In the genomic region with DNA sequence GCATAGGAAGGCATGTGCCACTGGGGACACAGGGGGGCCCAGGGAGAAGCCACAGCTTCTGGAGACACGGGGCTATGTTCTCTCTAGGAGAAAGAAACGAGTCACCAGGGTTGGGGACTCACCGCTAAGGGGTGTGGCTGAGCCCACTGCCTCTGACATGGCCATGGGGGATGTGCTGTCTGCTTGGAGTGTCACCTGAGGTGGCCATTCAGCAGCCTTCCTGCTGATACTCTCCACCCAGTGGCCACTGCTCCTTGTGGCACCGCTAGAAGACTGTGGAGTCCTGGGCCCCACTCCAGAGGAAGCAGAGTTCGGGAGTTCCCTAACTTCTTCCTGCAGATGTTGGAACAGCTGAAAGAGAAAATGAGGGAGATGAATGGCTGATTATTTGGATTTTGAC, we compare ENCODE assay signal across 13 cellular contexts.
"Had no signal": no experiment of that assay in that cellular context is flagged by ENCODE, and none has a peak within 500 bp of the region (broad histone marks: within the 10 kb centered on the region; RNA-seq: fewer than 3 reads in every experiment).

No MANE protein-coding gene starts in this region.

- H3K4me2 ChIP-seq: smooth muscle cell had no signal

- H3K4me3 Mint-ChIP-seq: activated naive CD4-positive, alpha-beta T cell treated with anti-CD3 and anti-CD28 coated beads, Interleukin-2, amount 10 ng/mL, durations not matched to agents 7 days and 5 days; naive thymus-derived CD8-positive, alpha-beta T cell; stimulated activated naive B cell treated with anti-CD40 and anti-IgM and Interleukin-4, amounts not matched to agents 10 μg/mL and 1 μg/mL and 100 μg/mL, for 72 hours; T-helper 17 cell had no signal

- ATAC-seq: left cardiac atrium; mucosa of descending colon; naive thymus-derived CD8-positive, alpha-beta T cell; stimulated activated naive B cell treated with anti-CD40 and anti-IgM and Interleukin-4, amounts not matched to agents 10 μg/mL and 1 μg/mL and 100 μg/mL, for 72 hours; T-helper 17 cell had no signal

- H3K27me3 ChIP-seq: brain microvascular endothelial cell, suprapubic skin had no signal

- H3K4me3 ChIP-seq: mucosa of descending colon, smooth muscle cell, suprapubic skin had no signal

- H3K9me3 ChIP-seq: mucosa of descending colon, suprapubic skin had no signal

- H3K36me3 ChIP-seq: brain microvascular endothelial cell, suprapubic skin had no signal

- H3K27ac ChIP-seq: brain microvascular endothelial cell, suprapubic skin had no signal

- DNase-seq: activated CD4-positive, alpha-beta T cell treated with anti-CD3 and anti-CD28 coated beads for 1 hour; activated CD8-positive, alpha-beta memory T cell treated with anti-CD3 and anti-CD28 coated beads for 24 hours; activated naive CD4-positive, alpha-beta T cell treated with anti-CD3 and anti-CD28 coated beads, Interleukin-2, amount 10 ng/mL, durations not matched to agents 7 days and 5 days; amygdala; brain microvascular endothelial cell; left cardiac atrium; mucosa of descending colon; naive thymus-derived CD8-positive, alpha-beta T cell; stimulated activated naive B cell treated with anti-CD40 and anti-IgM and Interleukin-4, amounts not matched to agents 10 μg/mL and 1 μg/mL and 100 μg/mL, for 72 hours; T-helper 17 cell had no signal

- FAIRE-seq: TTC549 had no signal

- H3K27ac Mint-ChIP-seq: activated naive CD4-positive, alpha-beta T cell treated with anti-CD3 and anti-CD28 coated beads, Interleukin-2, amount 10 ng/mL, durations not matched to agents 7 days and 5 days; naive thymus-derived CD8-positive, alpha-beta T cell; stimulated activated naive B cell treated with anti-CD40 and anti-IgM and Interleukin-4, amounts not matched to agents 10 μg/mL and 1 μg/mL and 100 μg/mL, for 72 hours; T-helper 17 cell had no signal
